In the genomic region with DNA sequence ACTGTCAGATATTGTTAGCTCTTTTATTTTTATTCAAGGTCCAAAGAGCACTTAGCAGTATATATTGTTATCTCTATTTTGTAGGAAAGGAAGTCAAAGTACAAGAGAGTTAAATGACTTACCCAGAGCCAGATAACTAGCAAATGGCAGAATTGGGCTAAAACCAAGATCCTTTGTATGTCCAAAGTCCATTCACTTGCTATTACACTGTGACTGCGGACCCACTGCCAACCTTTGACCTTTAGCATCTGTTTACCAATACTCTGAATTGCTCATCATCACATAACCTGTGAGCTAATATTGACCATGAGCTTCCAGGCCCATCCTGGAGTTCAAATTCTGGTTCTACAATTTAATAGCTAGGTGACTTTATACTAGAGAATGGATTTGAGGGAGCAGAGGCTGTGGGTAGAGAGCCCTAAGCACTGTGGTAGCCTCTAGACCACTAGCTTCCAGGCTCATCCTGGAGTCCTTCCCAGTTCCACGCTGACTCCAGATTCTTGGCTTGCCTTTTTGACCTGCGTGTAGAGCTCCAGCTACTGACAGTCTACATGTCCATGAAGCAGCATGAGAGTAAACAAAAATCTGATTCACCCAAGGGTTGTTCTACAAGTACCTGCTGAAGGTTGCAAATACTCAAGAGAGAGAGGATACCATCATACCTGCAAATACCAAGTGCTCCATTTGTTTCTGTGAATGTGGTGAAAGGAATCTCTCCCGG, we compare ENCODE assay signal across 16 cellular contexts.
A peak's percentile ranks its signal among the peaks of the same experiment; 100 is the strongest.
DNase-seq lines count a peak whose midpoint lies in the region; ATAC-seq, FAIRE-seq and TF ChIP-seq lines count a peak whose summit lies in the region.
"Had no signal": no experiment of that assay in that cellular context is flagged by ENCODE, and none has a peak within 500 bp of the region (broad histone marks: within the 10 kb centered on the region; RNA-seq: fewer than 3 reads in every experiment).

No MANE protein-coding gene starts in this region.

- peak; percentile 96 to 99 (median 98) for ATAC-seq in right lobe of liver
- ATAC-seq in HG02763 (IDR thresholded peaks at IDR 0.05; ENCODE audit: unreplicated experiment) = no peak
- ATAC-seq: CD8-positive, alpha-beta T cell; HCT116 had no signal

- TF ChIP-seq CTCF in right lobe of liver (IDR thresholded peaks at IDR 0.05) = no peak

- DNase-seq in DMS53 (lab: John Stamatoyannopoulos, UW) (peak; percentile 43), DMS53 treated with DMSO at 0.1 percent for 48 hours (lab: John Stamatoyannopoulos, UW; ENCODE audit: unreplicated experiment) (no peak), right lobe of liver (peak; percentile 42 to 73 (median 56)), small intestine (peak; percentile 91), GM03348 (ENCODE audit: low spot score) (no peak), kidney glomerular epithelial cell (lab: John Stamatoyannopoulos, UW) (no peak)
- DNase-seq: CD8-positive, alpha-beta T cell; COR-L47; DMS153; GF-D8; IMR-90 had no signal

- no peaks in the 10 kb centered on the region for H3K9me3 ChIP-seq in right lobe of liver
- no peaks in the 10 kb centered on the region for H3K9me3 ChIP-seq in small intestine (ENCODE audit: control insufficient read depth, low read depth)

- no peaks in the 10 kb centered on the region for H3K36me3 ChIP-seq in right lobe of liver
- no peaks in the 10 kb centered on the region for H3K36me3 ChIP-seq in small intestine (ENCODE audit: control insufficient read depth in 2 of 2, insufficient read depth in 2 of 2, low read length in 2 of 2)

- H3K27me3 ChIP-seq in right lobe of liver = no peaks in the 10 kb centered on the region
- no peaks in the 10 kb centered on the region for H3K27me3 ChIP-seq in small intestine (ENCODE audit: control insufficient read depth in 2 of 2, insufficient read depth in 2 of 2, low read length in 2 of 2)

- FAIRE-seq in small intestine (lab: Jason Lieb, UNC) = peak; percentile 5
- FAIRE-seq: D721Med, H54 had no signal

- H3K4me1 ChIP-seq in right lobe of liver (peaks cover 0 to 20% (median 8%) of the 10 kb centered on the region in 4 donors), small intestine (ENCODE audit: control insufficient read depth in 2 of 2, insufficient read depth in 1 of 2, low read depth in 1 of 2, low read length in 1 of 2) (peaks cover 0 to 4% of the 10 kb centered on the region in 2 donors)

- H3K4me3 ChIP-seq in right lobe of liver (no peak overlapping the region), small intestine (ENCODE audit: low read depth in 1 of 2, low read length in 2 of 2) (no peak overlapping the region)

- intact Hi-C loops in right lobe of liver (cut with DNase I) = no loop called here

- 35% methylated on average over 4 of the region's 4 CpGs for WGBS in right lobe of liver (ENCODE audit: insufficient coverage, low coverage, low lambda C conversion rate, missing lambda C conversion rate)
- WGBS in small intestine, 3 donors = 57 to 67% (median 65%) methylated on average over 4 of the region's 4 CpGs

- TF ChIP-seq POLR2A in right lobe of liver (IDR thresholded peaks at IDR 0.05) = no peak

- peak overlapping the region in 2 of 3 donors; percentile 53 to 76 for H3K27ac ChIP-seq in right lobe of liver
- H3K27ac ChIP-seq in small intestine (ENCODE audit: low read depth in 1 of 2, low read length in 1 of 2) = no peak overlapping the region
- H3K27ac ChIP-seq: 22Rv1 had no signal

Comparison
In these comparisons a context has a peak if more than half of its experiments do, and no peak if none do; other contexts are left out.
1. DNase-seq: peak in DMS53 (single experiment), right lobe of liver (3 of 3) and small intestine (single experiment); none in DMS53 treated with DMSO at 0.1 percent for 48 hours (single experiment), GM03348 (single experiment) and kidney glomerular epithelial cell (single experiment).
2. H3K27ac ChIP-seq: peak in right lobe of liver (2 of 3); none in small intestine (0 of 2).